Comparison of ENCODE assay signal across 8 cellular contexts in the genomic region with DNA sequence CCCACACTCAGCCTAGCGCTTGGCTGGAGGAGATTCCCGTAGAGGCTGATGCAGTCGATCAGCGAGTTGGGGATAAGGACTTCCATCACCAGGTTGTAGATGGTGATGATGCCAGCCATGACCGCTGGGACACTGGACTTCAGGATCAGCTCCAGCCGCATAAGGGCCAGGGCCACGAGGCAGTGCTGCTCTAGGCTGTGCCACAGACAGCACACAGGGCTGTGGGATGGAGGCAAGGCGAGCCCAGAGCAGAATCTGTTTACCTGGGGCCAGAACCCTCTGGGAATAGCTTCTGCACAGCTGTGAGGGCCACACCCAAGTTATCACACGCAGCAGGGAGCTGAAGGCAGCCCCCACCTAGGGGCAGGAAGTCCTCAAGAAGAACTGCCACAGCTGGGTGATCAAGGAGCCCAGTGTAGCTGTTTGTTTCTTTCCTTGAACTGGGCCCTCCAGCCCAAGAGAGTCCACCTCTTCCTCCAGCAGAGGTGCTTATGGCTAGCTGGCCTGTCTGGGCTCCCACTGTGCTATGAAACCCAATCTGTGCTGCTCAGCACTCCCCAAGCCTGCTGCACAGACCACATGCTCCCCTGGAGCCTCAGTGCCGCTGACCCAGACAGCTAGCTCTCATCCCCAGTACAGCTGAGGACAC. TPM values are rescaled to one million over a fixed set of nuclear protein-coding genes. Genes with fewer than 3 reads are reported as not detected.
DNase-seq lines count a peak whose midpoint lies in the region; ATAC-seq and TF ChIP-seq lines count a peak whose summit lies in the region.

No MANE protein-coding gene starts in this region.

- H3K27ac ChIP-seq in Peyer's patch, result peak overlapping the region in 3 of 4 donors; percentile 59 to 99 (median 73)

- no peak for TF ChIP-seq POLR2A in Peyer's patch (IDR thresholded peaks at IDR 0.05)

- peaks cover 65% of the 10 kb centered on the region for H3K36me3 ChIP-seq in ES-I3 (ENCODE audit: insufficient read depth, low read length)
- H3K36me3 ChIP-seq in Peyer's patch, result no peaks in the 10 kb centered on the region

- ATAC-seq in GM21515 (IDR thresholded peaks at IDR 0.05; ENCODE audit: unreplicated experiment) (peak; percentile 54), esophagus mucosa (peak; percentile 16)

- DNase-seq in Peyer's patch (peak in 2 of 3 donors; percentile 83 to 90), islet precursor cell (no peak), AG20443 (ENCODE audit: low spot score) (no peak), NOMO-1 treated with dmso at 0.1 percent for 144 hours (lab: John Stamatoyannopoulos, UW; ENCODE audit: unreplicated experiment) (no peak), amniotic stem cell (lab: John Stamatoyannopoulos, UW) (no peak)

- 0 out of 2 replicates have a peak overlapping the region, but pooled peaks have one; percentile 16 for H3K9ac ChIP-seq in ES-I3 (ENCODE audit: low read depth, low read length)

- H3K9me3 ChIP-seq in ES-I3 (ENCODE audit: control insufficient read depth, insufficient read depth, low read length), result no peaks in the 10 kb centered on the region
- no peaks in the 10 kb centered on the region for H3K9me3 ChIP-seq in Peyer's patch

- no peak for TF ChIP-seq CTCF in Peyer's patch (IDR thresholded peaks at IDR 0.05)

- no peaks in the 10 kb centered on the region for H3K27me3 ChIP-seq in Peyer's patch

- H3K4me1 ChIP-seq in ES-I3 (ENCODE audit: insufficient read depth, low read length) (peaks cover 60% of the 10 kb centered on the region), Peyer's patch (peaks cover 0 to 42% (median 35%) of the 10 kb centered on the region in 4 donors)

- H3K4me3 ChIP-seq in Peyer's patch, result no peak overlapping the region

RNA-seq across cellular contexts. Expression of a gene that starts 6.2 kb away (rescaled TPM):
- total RNA-seq in Peyer's patch, result 10 to 100 TPM; 15.7 to 35.7 (median 32.3) TPM
- 243 TPM for total RNA-seq in esophagus mucosa

Comparison
In these comparisons a context has a peak if more than half of its experiments do, and no peak if none do; other contexts are left out.
1. DNase-seq: peak in Peyer's patch (2 of 3); none in islet precursor cell (single experiment), AG20443 (single experiment), NOMO-1 treated with dmso at 0.1 percent for 144 hours (single experiment) and amniotic stem cell (single experiment).